Comparison of ENCODE assay signal across 20 cellular contexts in the genomic region with DNA sequence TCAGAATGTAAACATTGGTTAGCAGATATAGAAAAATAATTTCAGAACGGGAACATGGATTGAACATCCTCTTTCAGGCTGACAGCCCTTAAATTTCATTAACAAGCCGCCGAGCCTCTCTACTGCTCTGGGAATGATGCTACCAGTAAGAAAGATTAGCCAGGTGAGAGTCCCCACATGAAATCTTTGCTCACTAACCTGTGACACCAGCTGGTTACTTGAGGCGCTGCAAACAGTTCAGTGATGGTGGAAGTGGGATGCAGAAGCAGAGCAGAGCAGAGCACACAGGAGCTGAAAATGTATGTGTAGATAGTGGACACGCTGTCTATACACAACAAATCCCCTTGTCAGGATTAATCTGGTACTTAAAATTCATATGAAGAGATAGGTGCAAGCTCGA.
DNase-seq lines count a peak whose midpoint lies in the region; TF ChIP-seq lines count a peak whose summit lies in the region.
"Had no signal": no experiment of that assay in that cellular context is flagged by ENCODE, and none has a peak within 500 bp of the region (broad histone marks: within the 10 kb centered on the region; RNA-seq: fewer than 3 reads in every experiment).

No MANE protein-coding gene starts in this region.

- peak; percentile 23; the same call in 1 of the 3 replicates for TF ChIP-seq CTCF in H9 (conservative IDR thresholded peaks at IDR 0.05)

- H3K4me1 Mint-ChIP-seq in H9 = peaks cover 20 to 32% of the 10 kb centered on the region in 2 experiments

- peak overlapping the region; percentile 81 for H3K4me2 ChIP-seq in H9 (ENCODE audit: insufficient read depth, insufficient read length, low read length)

- no peaks in the 10 kb centered on the region for H3K79me2 ChIP-seq in H9 (ENCODE audit: insufficient read depth, low read length)

- no peak overlapping the region for H3K56ac ChIP-seq in H9 (ENCODE audit: insufficient read length, low read depth, low read length)

- H4K20me1 ChIP-seq in H9 (ENCODE audit: control insufficient read depth, insufficient read depth, insufficient read length) = no peaks in the 10 kb centered on the region

- H3T11ph ChIP-seq in H9 (ENCODE audit: low read length) = no peak overlapping the region

- no peak overlapping the region for H2BK5ac ChIP-seq in H9 (ENCODE audit: insufficient read length, low read length)

- H3K4ac ChIP-seq in H9 (ENCODE audit: low read depth, low read length) = no peak overlapping the region

- H4K8ac ChIP-seq in H9 (replicated peaks; ENCODE audit: insufficient read length, low read depth, low read length) = no peak overlapping the region

- no peaks in the 10 kb centered on the region for H3K79me1 ChIP-seq in H9 (ENCODE audit: insufficient read depth, low read depth, low read length, poor library complexity, severe bottlenecking)

- H2BK120ac ChIP-seq in H9 (ENCODE audit: low read depth, low read length, poor library complexity, severe bottlenecking) = no peak overlapping the region

- H3K27me3 ChIP-seq in H9 (ENCODE audit: insufficient read depth, low read length) = peaks cover 15% of the 10 kb centered on the region; the same call in 1 of the 2 replicates

- no peak overlapping the region for H3K9ac ChIP-seq in H9 (ENCODE audit: extremely low read depth, insufficient read length, low read length)

- no peak overlapping the region for H2BK15ac ChIP-seq in H9 (ENCODE audit: low read depth, low read length)

- H3K4me1 ChIP-seq in H9 (ENCODE audit: insufficient read depth, low read length) = no peaks in the 10 kb centered on the region; the same call in 1 of the 2 replicates
- H3K4me1 ChIP-seq: breast epithelium had no signal

- peaks cover 16% of the 10 kb centered on the region for H3K23me2 ChIP-seq in H9 (ENCODE audit: insufficient read length, low read depth, low read length, poor library complexity, severe bottlenecking)

- no peak overlapping the region for H4K91ac ChIP-seq in H9 (ENCODE audit: insufficient read length, low read depth, low read length)

- H3K27ac Mint-ChIP-seq in H9 = no peak overlapping the region
- H3K27ac Mint-ChIP-seq: activated CD8-positive, alpha-beta T cell treated with anti-CD3 and anti-CD28 coated beads for 36 hours; activated naive CD8-positive, alpha-beta T cell treated with anti-CD3 and anti-CD28 coated beads, Interleukin-2, amount 10 ng/mL, durations not matched to agents 7 days and 5 days; dendritic cell treated with granulocyte-macrophage colony-stimulating factor and Interleukin-4, amounts not matched to agents 40 ng/mL and 50 ng/mL, for 4 days; T-cell had no signal

- WGBS in H9 (ENCODE audit: extremely low coverage, insufficient read length, low lambda C conversion rate) = no CpG with 5 or more reads among the region's 6 CpGs

- peaks cover 0 to 5% (median 3%) of the 10 kb centered on the region in 3 experiments; a peak in 4 of 7 replicates for H3K36me3 Mint-ChIP-seq in H9 (ENCODE audit: insufficient read depth in 1 of 3, low read depth in 3 of 3)
- H3K36me3 Mint-ChIP-seq: activated naive CD8-positive, alpha-beta T cell treated with anti-CD3 and anti-CD28 coated beads, Interleukin-2, amount 10 ng/mL, durations not matched to agents 7 days and 5 days; T-cell had no signal

- peak overlapping the region; percentile 84 to 95 for H3K4me3 Mint-ChIP-seq in H9
- H3K4me3 Mint-ChIP-seq: activated CD8-positive, alpha-beta T cell treated with anti-CD3 and anti-CD28 coated beads for 36 hours; activated naive CD8-positive, alpha-beta T cell treated with anti-CD3 and anti-CD28 coated beads, Interleukin-2, amount 10 ng/mL, durations not matched to agents 7 days and 5 days; dendritic cell treated with granulocyte-macrophage colony-stimulating factor and Interleukin-4, amounts not matched to agents 40 ng/mL and 50 ng/mL, for 4 days; IgD-negative memory B cell had no signal

- no peak overlapping the region for H3K23ac ChIP-seq in H9 (ENCODE audit: insufficient read length, low read depth, low read length)

- H2AK5ac ChIP-seq in H9 (ENCODE audit: insufficient read length, low read length) = no peak overlapping the region

- no peak overlapping the region for H2BK20ac ChIP-seq in H9 (ENCODE audit: low read depth, low read length, poor library complexity, severe bottlenecking)

- no peak overlapping the region for H3K27ac ChIP-seq in H9 (ENCODE audit: insufficient read length, low read depth, low read length)
- H3K27ac ChIP-seq: breast epithelium, VCaP had no signal

- H3K9me3 Mint-ChIP-seq in H9 = peaks cover 2 to 3% of the 10 kb centered on the region in 2 experiments; a peak in 4 of 5 replicates
- H3K9me3 Mint-ChIP-seq: dendritic cell treated with granulocyte-macrophage colony-stimulating factor and Interleukin-4, amounts not matched to agents 40 ng/mL and 50 ng/mL, for 4 days; T-cell had no signal

- H3K27me3 Mint-ChIP-seq in H9 (ENCODE audit: low read depth) = peaks cover 32% of the 10 kb centered on the region

- H3K9me3 ChIP-seq in H9 (ENCODE audit: control insufficient read depth, low read depth, low read length) = no peaks in the 10 kb centered on the region
- H3K9me3 ChIP-seq: breast epithelium had no signal

- no peak overlapping the region for H2BK12ac ChIP-seq in H9 (ENCODE audit: insufficient read length, low read depth, low read length)

- DNase-seq in COLO668 (lab: John Stamatoyannopoulos, UW; ENCODE audit: unreplicated experiment) = peak; percentile 23
- peak; percentile 29 for DNase-seq in H9
- DNase-seq in NCI-H510A treated with DMSO at 0.1 percent for 48 hours (lab: John Stamatoyannopoulos, UW) = peak; percentile 70
- DNase-seq in iPS-NIHi7 (ENCODE audit: extremely low spot score) = peak; percentile 24
- no peak for DNase-seq in activated gamma-delta T cell (lab: John Stamatoyannopoulos, UW)
- no peak for DNase-seq in NCI-H774 (lab: John Stamatoyannopoulos, UW)
- no peak for DNase-seq in pons (ENCODE audit: low spot score)
- no peak for DNase-seq in NCI-H446 (lab: John Stamatoyannopoulos, UW)
- DNase-seq: activated CD8-positive, alpha-beta T cell treated with anti-CD3 and anti-CD28 coated beads for 36 hours; activated naive CD8-positive, alpha-beta T cell treated with anti-CD3 and anti-CD28 coated beads, Interleukin-2, amount 10 ng/mL, durations not matched to agents 7 days and 5 days; activated T-cell treated with anti-CD3 and anti-CD28 coated beads, Interleukin-2, amount 50 U/mL, for 48 hours; Calu3; kidney; stimulated activated CD4-positive, alpha-beta T cell treated with anti-CD3 and anti-CD28 coated beads, Interleukin-4, amount 100 ng/mL, for 24 hours; stimulated activated CD8-positive, alpha-beta memory T cell treated with anti-CD3 and anti-CD28 coated beads, Interleukin-4, amount 100 ng/mL, for 48 hours; T-cell had no signal

- no peak overlapping the region for H2AFZ ChIP-seq in H9 (ENCODE audit: low read length)

- H3K14ac ChIP-seq in H9 (ENCODE audit: insufficient read depth, low read length) = no peak overlapping the region

- H3K18ac ChIP-seq in H9 (ENCODE audit: insufficient read length, low read depth, low read length) = no peak overlapping the region

- no peak overlapping the region for H4K5ac ChIP-seq in H9 (ENCODE audit: insufficient read length, low read depth, low read length)

Comparison
In these comparisons a context has a peak if more than half of its experiments do, and no peak if none do; other contexts are left out.
1. DNase-seq: peak in COLO668 (single experiment), H9 (single experiment), NCI-H510A treated with DMSO at 0.1 percent for 48 hours (single experiment) and iPS-NIHi7 (single experiment); none in activated gamma-delta T cell (single experiment), NCI-H774 (single experiment), pons (single experiment) and NCI-H446 (0 of 2).